ENCODE assay signal across 19 cellular contexts in genomic region chr3:178260887-178261286, GRCh38.
A peak's percentile ranks its signal among the peaks of the same experiment; 100 is the strongest.
DNase-seq lines count a peak whose midpoint lies in the region; ATAC-seq, FAIRE-seq and TF ChIP-seq lines count a peak whose summit lies in the region.
"Had no signal": no experiment of that assay in that cellular context is flagged by ENCODE, and none has a peak within 500 bp of the region (broad histone marks: within the 10 kb centered on the region; RNA-seq: fewer than 3 reads in every experiment).

No MANE protein-coding gene starts in this region.

- no peaks in the 10 kb centered on the region for H3K4me1 ChIP-seq in CD8-positive, alpha-beta memory T cell (ENCODE audit: insufficient read depth, low read length)
- peaks cover 10 to 43% of the 10 kb centered on the region in 2 experiments for H3K4me1 ChIP-seq in neutrophil (ENCODE audit: control insufficient read depth in 1 of 2, insufficient read depth in 1 of 2, low read depth in 1 of 2, low read length in 1 of 2)
- H3K4me1 ChIP-seq: ascending aorta had no signal

- DNase-seq in CD8-positive, alpha-beta memory T cell = no peak
- DNase-seq in OCI-M1 (lab: John Stamatoyannopoulos, UW) (peak; percentile 88), erythroblast (lab: John Stamatoyannopoulos, UW) (peak; percentile 69 to 87), GM12891 (ENCODE audit: insufficient read length, low spot score) (no peak)
- DNase-seq in activated CD4-positive, alpha-beta T cell treated with anti-CD3 and anti-CD28 coated beads for 1 hour = no peak
- DNase-seq in stimulated activated CD4-positive, alpha-beta T cell treated with anti-CD3 and anti-CD28 coated beads, Interleukin-2, amount 100 ng/mL, for 24 hours = no peak
- DNase-seq: activated B cell treated with CpG ODN at 0.5 μM for 24 hours; activated effector memory CD4-positive, alpha-beta T cell treated with anti-CD3 and anti-CD28 coated beads, Interleukin-2, amount 50 U/mL, for 16 hours; glutamatergic neuron; NCI-H1092; NCI-H774; posterior cingulate gyrus; stimulated activated CD4-positive, alpha-beta T cell treated with anti-CD3 and anti-CD28 coated beads, Interleukin-15, amount 100 ng/mL, for 24 hours; stomach had no signal

- no peaks in the 10 kb centered on the region for H3K4me1 Mint-ChIP-seq in CD8-positive, alpha-beta memory T cell
- H3K4me1 Mint-ChIP-seq: activated B cell treated with CpG ODN at 0.5 μM for 24 hours had no signal

- TF ChIP-seq POLR2A in erythroblast (IDR thresholded peaks at IDR 0.05; ENCODE audit: low read length) = peak; percentile 58
- TF ChIP-seq POLR2A in GM12891 (IDR thresholded peaks at IDR 0.05; ENCODE audit: low read depth, low read length) = no peak

- no peak overlapping the region for H3K27ac Mint-ChIP-seq in CD8-positive, alpha-beta memory T cell
- H3K27ac Mint-ChIP-seq: activated B cell treated with CpG ODN at 0.5 μM for 24 hours, IgD-negative memory B cell had no signal

- TF ChIP-seq CTCF in neutrophil (IDR thresholded peaks at IDR 0.05) = no peak

- no peaks in the 10 kb centered on the region for H3K36me3 Mint-ChIP-seq in CD8-positive, alpha-beta memory T cell
- H3K36me3 Mint-ChIP-seq: IgD-negative memory B cell had no signal

- CTCF ChIA-PET in CD8-positive, alpha-beta memory T cell (lab: Charles Lee) = no interaction called here

- no peaks in the 10 kb centered on the region for H3K9me3 ChIP-seq in CD8-positive, alpha-beta memory T cell (ENCODE audit: low read length)
- no peaks in the 10 kb centered on the region for H3K9me3 ChIP-seq in neutrophil
- H3K9me3 ChIP-seq: ascending aorta, stomach had no signal

- H3K4me3 ChIP-seq in CD8-positive, alpha-beta memory T cell (ENCODE audit: low read length) = no peak overlapping the region
- peak overlapping the region in 1 of 2 experiments; percentile 6 for H3K4me3 ChIP-seq in neutrophil (ENCODE audit: low read depth in 1 of 2, low read length in 1 of 2)
- H3K4me3 ChIP-seq: ascending aorta, stomach had no signal

- H3K27me3 ChIP-seq in CD8-positive, alpha-beta memory T cell (ENCODE audit: insufficient read depth, low read length, poor library complexity, severe bottlenecking) = no peaks in the 10 kb centered on the region
- H3K27me3 ChIP-seq in neutrophil = no peaks in the 10 kb centered on the region
- H3K27me3 ChIP-seq: ascending aorta, stomach had no signal

- no peak for ATAC-seq in HG02642 (IDR thresholded peaks at IDR 0.05; ENCODE audit: poor library complexity, unreplicated experiment)

- H3K36me3 ChIP-seq in CD8-positive, alpha-beta memory T cell (ENCODE audit: insufficient read depth, low read length) = no peaks in the 10 kb centered on the region
- no peaks in the 10 kb centered on the region for H3K36me3 ChIP-seq in neutrophil
- H3K36me3 ChIP-seq: ascending aorta, stomach had no signal

- H3K9me3 Mint-ChIP-seq in CD8-positive, alpha-beta memory T cell = no peaks in the 10 kb centered on the region
- H3K9me3 Mint-ChIP-seq: activated B cell treated with CpG ODN at 0.5 μM for 24 hours had no signal

- H3K4me3 Mint-ChIP-seq in CD8-positive, alpha-beta memory T cell = no peak overlapping the region
- H3K4me3 Mint-ChIP-seq: activated B cell treated with CpG ODN at 0.5 μM for 24 hours, IgD-negative memory B cell had no signal

- peaks cover 0 to 4% of the 10 kb centered on the region in 2 donors for H3K27me3 Mint-ChIP-seq in CD8-positive, alpha-beta memory T cell
- H3K27me3 Mint-ChIP-seq: activated B cell treated with CpG ODN at 0.5 μM for 24 hours, IgD-negative memory B cell had no signal

- peak overlapping the region; percentile 49 for H3K27ac ChIP-seq in CD8-positive, alpha-beta memory T cell (ENCODE audit: low read depth, low read length)
- H3K27ac ChIP-seq in neutrophil = peak overlapping the region; percentile 35
- H3K27ac ChIP-seq: ascending aorta, stomach had no signal

- POLR2A ChIA-PET in CD8-positive, alpha-beta memory T cell (lab: Charles Lee) = no interaction called here

- no peak for FAIRE-seq in GM12891 (lab: Jason Lieb, UNC)
- FAIRE-seq: urothelium cell line had no signal

TF ChIP-seq in GM12891, 5 proteins besides CTCF, POLR2A, EP300 and RAD21:
- no peak for TF ChIP-seq POLR2AphosphoS5 (IDR thresholded peaks at IDR 0.05; ENCODE audit: low read depth, low read length)
- TF ChIP-seq POU2F2 (IDR thresholded peaks at IDR 0.05; ENCODE audit: low read depth, low read length) = no peak
- no peak for TF ChIP-seq PAX5 (IDR thresholded peaks at IDR 0.05; ENCODE audit: insufficient read depth, low read length, severe bottlenecking)
- no peak for TF ChIP-seq TAF1 (IDR thresholded peaks at IDR 0.05; ENCODE audit: low read depth, low read length)
- no peak for TF ChIP-seq SPI1 (IDR thresholded peaks at IDR 0.05; ENCODE audit: low read depth, low read length)

Comparison
In these comparisons a context has a peak if more than half of its experiments do, and no peak if none do; other contexts are left out.
1. DNase-seq: peak in OCI-M1 (single experiment) and erythroblast (2 of 2); none in CD8-positive, alpha-beta memory T cell (0 of 5), activated CD4-positive, alpha-beta T cell treated with anti-CD3 and anti-CD28 coated beads for 1 hour (single experiment), GM12891 (single experiment) and stimulated activated CD4-positive, alpha-beta T cell treated with anti-CD3 and anti-CD28 coated beads, Interleukin-2, amount 100 ng/mL, for 24 hours (0 of 2).